25 cellular contexts compared by ENCODE assay signal in the genomic region with DNA sequence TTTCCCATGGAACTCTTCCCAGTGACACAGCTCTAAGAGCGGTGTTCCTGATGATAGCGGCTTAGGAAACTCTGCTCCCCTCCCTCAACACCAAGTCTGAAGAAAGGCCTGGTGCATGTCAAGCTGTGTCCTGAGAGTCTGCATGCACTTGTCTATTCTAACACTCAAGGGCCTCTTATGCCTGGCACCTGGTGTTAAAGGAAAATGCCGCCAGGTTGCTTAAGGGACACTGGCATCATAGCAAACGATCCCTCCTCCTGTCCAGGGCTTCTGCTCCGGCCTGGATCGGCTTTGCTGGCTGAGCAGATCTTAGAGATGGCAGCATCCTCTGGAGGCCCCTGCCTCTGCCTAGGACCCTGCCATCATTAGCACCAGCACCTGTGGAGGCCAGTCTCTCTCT.
DNase-seq lines count a peak whose midpoint lies in the region; ATAC-seq and TF ChIP-seq lines count a peak whose summit lies in the region.
"Had no signal": no experiment of that assay in that cellular context is flagged by ENCODE, and none has a peak within 500 bp of the region (broad histone marks: within the 10 kb centered on the region; RNA-seq: fewer than 3 reads in every experiment).

No MANE protein-coding gene starts in this region.

- H3K36me3 ChIP-seq in BLaER1 treated with 17β-estradiol and CSF1 and Interleukin-3, amounts not matched to agents 10 nM and 100 nM, result no peaks in the 10 kb centered on the region
- H3K36me3 ChIP-seq in hepatocyte (replicated peaks; ENCODE audit: insufficient read depth, low read depth), result no peaks in the 10 kb centered on the region
- H3K36me3 ChIP-seq: adrenal gland, brain microvascular endothelial cell, colonic mucosa, suprapubic skin, vagina had no signal

- H3K79me2 ChIP-seq in hepatocyte, result no peaks in the 10 kb centered on the region

- H3K27me3 ChIP-seq in BLaER1 treated with 17β-estradiol and CSF1 and Interleukin-3, amounts not matched to agents 10 nM and 100 nM, result peaks cover 0 to 9% (median 0%) of the 10 kb centered on the region in 11 experiments; a peak in 1 of 22 replicates
- no peaks in the 10 kb centered on the region for H3K27me3 ChIP-seq in hepatocyte
- H3K27me3 ChIP-seq: adrenal gland, colonic mucosa, vagina had no signal

- H3K4me3 Mint-ChIP-seq in glutamatergic neuron (ENCODE audit: unreplicated experiment), result no peak overlapping the region
- H3K4me3 Mint-ChIP-seq: activated CD4-positive, alpha-beta T cell treated with anti-CD3 and anti-CD28 coated beads, Interleukin-2, amount 10 ng/mL, durations not matched to agents 7 days and 5 days; CD14-positive monocyte; neural crest cell had no signal

- no peaks in the 10 kb centered on the region for H3K9me2 ChIP-seq in hepatocyte (replicated peaks; ENCODE audit: insufficient read depth)

- H3K27ac Mint-ChIP-seq in glutamatergic neuron (ENCODE audit: unreplicated experiment), result peak overlapping the region; percentile 40
- H3K27ac Mint-ChIP-seq: activated CD4-positive, alpha-beta T cell treated with anti-CD3 and anti-CD28 coated beads, Interleukin-2, amount 10 ng/mL, durations not matched to agents 7 days and 5 days; CD14-positive monocyte had no signal

- peaks cover 0 to 4% (median 0%) of the 10 kb centered on the region in 11 experiments; a peak in 1 of 22 replicates for H4K20me1 ChIP-seq in BLaER1 treated with 17β-estradiol and CSF1 and Interleukin-3, amounts not matched to agents 10 nM and 100 nM
- H4K20me1 ChIP-seq in hepatocyte (ENCODE audit: insufficient read depth, poor library complexity, severe bottlenecking), result no peaks in the 10 kb centered on the region

- no peak for ATAC-seq in GM21529 (IDR thresholded peaks at IDR 0.05; ENCODE audit: unreplicated experiment)

- H3K9ac ChIP-seq in BLaER1 treated with 17β-estradiol and CSF1 and Interleukin-3, amounts not matched to agents 10 nM and 100 nM, result no peak overlapping the region

- peaks cover 19% of the 10 kb centered on the region for H3K27me3 Mint-ChIP-seq in glutamatergic neuron (ENCODE audit: unreplicated experiment)

- H3K4me2 ChIP-seq in BLaER1 treated with 17β-estradiol and CSF1 and Interleukin-3, amounts not matched to agents 10 nM and 100 nM, result peak overlapping the region in 8 of 11 experiments; percentile 26 to 66 (median 45); a peak in 12 of 22 replicates
- H3K4me2 ChIP-seq in hepatocyte, result no peak overlapping the region
- H3K4me2 ChIP-seq: PC-9 had no signal

- peaks cover 56% of the 10 kb centered on the region for H3K4me1 Mint-ChIP-seq in glutamatergic neuron (ENCODE audit: low read depth, unreplicated experiment)
- H3K4me1 Mint-ChIP-seq: CD14-positive monocyte had no signal

- DNase-seq in DMS79 (lab: John Stamatoyannopoulos, UW), result peak; percentile 62
- DNase-seq in NCI-H524 treated with DMSO at 0.1 percent for 48 hours (lab: John Stamatoyannopoulos, UW), result peak; percentile 89
- no peak for DNase-seq in glutamatergic neuron
- no peak for DNase-seq in hepatocyte (ENCODE audit: low spot score)
- no peak for DNase-seq in HCEC 1CT
- DNase-seq in activated gamma-delta T cell (lab: John Stamatoyannopoulos, UW), result no peak
- DNase-seq: activated CD4-positive, alpha-beta T cell treated with anti-CD3 and anti-CD28 coated beads, Interleukin-2, amount 10 ng/mL, durations not matched to agents 7 days and 5 days; activated naive CD4-positive, alpha-beta T cell; activated T-cell treated with anti-CD3 and anti-CD28 coated beads, Interleukin-2, amount 50 U/mL, for 48 hours; adrenal gland; brain microvascular endothelial cell; Calu3; colonic mucosa; KBM-7; NK-92 treated with Interleukin-12 subunit alpha and Interleukin-12 subunit beta, amount 100 ng/mL, for 24 hours; PC-9; stimulated activated CD4-positive, alpha-beta T cell treated with anti-CD3 and anti-CD28 coated beads, Interleukin-2, amount 100 ng/mL, for 48 hours; T-helper 9 cell had no signal

- 84% methylated on average over 6 of the region's 6 CpGs for WGBS in hepatocyte (ENCODE audit: low lambda C conversion rate, missing lambda C conversion rate)

- no peaks in the 10 kb centered on the region for H3K9me3 ChIP-seq in BLaER1 treated with 17β-estradiol and CSF1 and Interleukin-3, amounts not matched to agents 10 nM and 100 nM (replicated peaks in 1 of 11)
- no peaks in the 10 kb centered on the region for H3K9me3 ChIP-seq in hepatocyte (ENCODE audit: low read depth)
- H3K9me3 ChIP-seq: adrenal gland, colonic mucosa, suprapubic skin, vagina had no signal

- peaks cover 27% of the 10 kb centered on the region for H3K9me3 Mint-ChIP-seq in glutamatergic neuron (ENCODE audit: unreplicated experiment)
- H3K9me3 Mint-ChIP-seq: activated CD4-positive, alpha-beta T cell treated with anti-CD3 and anti-CD28 coated beads, Interleukin-2, amount 10 ng/mL, durations not matched to agents 7 days and 5 days; CD14-positive monocyte; neural crest cell had no signal

- no peaks in the 10 kb centered on the region for H3K36me3 Mint-ChIP-seq in glutamatergic neuron (ENCODE audit: unreplicated experiment)
- H3K36me3 Mint-ChIP-seq: CD14-positive monocyte had no signal

- peaks cover 0 to 55% (median 39%) of the 10 kb centered on the region in 10 experiments; a peak in 16 of 20 replicates for H3K4me1 ChIP-seq in BLaER1 treated with 17β-estradiol and CSF1 and Interleukin-3, amounts not matched to agents 10 nM and 100 nM
- H3K4me1 ChIP-seq in hepatocyte (ENCODE audit: insufficient read depth), result no peaks in the 10 kb centered on the region
- H3K4me1 ChIP-seq: colonic mucosa, suprapubic skin, vagina had no signal

- H2AFZ ChIP-seq in hepatocyte, result no peak overlapping the region
- H2AFZ ChIP-seq: PC-9 had no signal

- TF ChIP-seq CTCF in glutamatergic neuron (IDR thresholded peaks at IDR 0.05; ENCODE audit: partially characterized antibody, unreplicated experiment) (no peak), hepatocyte (IDR thresholded peaks at IDR 0.05; ENCODE audit: poor library complexity) (no peak)

- H3K27ac ChIP-seq in BLaER1 treated with 17β-estradiol and CSF1 and Interleukin-3, amounts not matched to agents 10 nM and 100 nM, result no peak overlapping the region
- H3K27ac ChIP-seq in hepatocyte, result no peak overlapping the region
- H3K27ac ChIP-seq: adrenal gland, brain microvascular endothelial cell, colonic mucosa, PC-9, suprapubic skin, vagina, VCaP had no signal

- no peak overlapping the region for H3K4me3 ChIP-seq in BLaER1 treated with 17β-estradiol and CSF1 and Interleukin-3, amounts not matched to agents 10 nM and 100 nM
- no peak overlapping the region for H3K4me3 ChIP-seq in hepatocyte
- H3K4me3 ChIP-seq: adrenal gland, colonic mucosa, PC-9, suprapubic skin, vagina had no signal

Comparison
In these comparisons a context has a peak if more than half of its experiments do, and no peak if none do; other contexts are left out.
1. DNase-seq: peak in DMS79 (single experiment) and NCI-H524 treated with DMSO at 0.1 percent for 48 hours (single experiment); none in glutamatergic neuron (single experiment), hepatocyte (single experiment), HCEC 1CT (single experiment) and activated gamma-delta T cell (single experiment).